In the genomic region with DNA sequence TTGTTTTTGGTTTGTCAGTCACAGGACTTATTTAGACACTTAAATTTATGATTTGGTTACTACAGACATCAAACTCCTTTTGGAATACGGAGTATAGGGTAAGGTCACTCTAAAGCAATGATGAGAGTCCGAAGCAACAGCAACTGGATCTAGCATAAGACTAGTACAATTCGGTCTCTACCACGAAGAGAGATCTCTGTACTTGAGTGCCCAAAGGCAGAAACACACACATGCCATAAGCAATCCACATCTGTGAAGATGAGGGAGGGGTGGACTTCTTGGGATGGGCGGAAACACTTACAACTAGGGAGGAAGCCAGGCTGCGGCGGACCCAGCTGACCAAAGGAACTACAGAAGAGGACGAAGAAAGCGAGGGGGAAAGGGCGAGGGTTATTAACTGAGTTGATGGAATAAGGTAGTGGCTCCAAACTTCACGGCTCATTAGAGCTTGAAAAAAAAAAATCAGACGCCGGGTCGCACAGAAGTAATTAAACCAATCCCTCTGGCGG, we compare ENCODE assay signal across 8 cellular contexts. TPM values are rescaled to one million over a fixed set of nuclear protein-coding genes. Genes with fewer than 3 reads are reported as not detected.
DNase-seq lines count a peak whose midpoint lies in the region; ATAC-seq, FAIRE-seq and TF ChIP-seq lines count a peak whose summit lies in the region.

No MANE protein-coding gene starts in this region.

- no peak for TF ChIP-seq CTCF in RWPE1 (conservative IDR thresholded peaks at IDR 0.05; ENCODE audit: low read depth)
- TF ChIP-seq CTCF in kidney (IDR thresholded peaks at IDR 0.05; ENCODE audit: borderline replicate concordance, extremely low read depth, insufficient read depth): no peak

- intact Hi-C loops in kidney (cut with DNase I): no loop called here

- H3K27ac ChIP-seq in RWPE1 (peak overlapping the region; percentile 96), caudate nucleus (ENCODE audit: low read depth, low read length) (peak overlapping the region; percentile 96), kidney (ENCODE audit: low read depth in 2 of 2, low read length in 2 of 2) (peak overlapping the region; percentile 98 to 99)

- peak overlapping the region; percentile 79 to 83 for H3K9ac ChIP-seq in kidney (ENCODE audit: low read length in 2 of 2)

- DNase-seq in CD1c-positive myeloid dendritic cell (ENCODE audit: extremely low spot score): peak; percentile 18
- peak; percentile 50 for DNase-seq in RWPE1 (ENCODE audit: low spot score)
- peak in 9 of 61 donors; percentile 28 to 67 (median 55) for DNase-seq in caudate nucleus (lab: John Stamatoyannopoulos, UW)
- DNase-seq in kidney: peak; percentile 85
- peak; percentile 1 for DNase-seq in stimulated activated CD4-positive, alpha-beta T cell treated with anti-CD3 and anti-CD28 coated beads, Interleukin-2, amount 100 ng/mL, for 4 hours (ENCODE audit: low read depth)
- no peak for DNase-seq in NCI-H2196 (lab: John Stamatoyannopoulos, UW; ENCODE audit: unreplicated experiment)

- no peak for FAIRE-seq in kidney (lab: Jason Lieb, UNC)

- CTCF ChIA-PET in RWPE1 (lab: Yijun Ruan, JAX): no interaction called here

- peak; percentile 13 for ATAC-seq in GM19043 (IDR thresholded peaks at IDR 0.05; ENCODE audit: low read depth, unreplicated experiment)
- peak; percentile 21 for ATAC-seq in HG03378 (IDR thresholded peaks at IDR 0.05; ENCODE audit: unreplicated experiment)

- peak overlapping the region; percentile 90 to 92 for H3K4me3 ChIP-seq in kidney (ENCODE audit: low read length in 2 of 2)

- POLR2A ChIA-PET in RWPE1 (lab: Yijun Ruan, JAX; ENCODE audit: low non-redundant PET): interaction anchor here (0.6 kb wide), 2 partner anchors 106 to 179 kb away, joined by 3 to 4 read pairs; no protein-coding TSS in a partner anchor

- H3K9me3 ChIP-seq in kidney (ENCODE audit: control insufficient read depth in 1 of 2, low read length in 2 of 2): no peaks in the 10 kb centered on the region

- peaks cover 11% of the 10 kb centered on the region in 2 donors for H3K4me1 ChIP-seq in kidney (ENCODE audit: control insufficient read depth in 1 of 2, insufficient read depth in 1 of 2, low read depth in 1 of 2, low read length in 2 of 2)

- peaks cover 0 to 7% of the 10 kb centered on the region in 2 donors for H3K36me3 ChIP-seq in kidney (ENCODE audit: control insufficient read depth in 1 of 2, insufficient read depth in 2 of 2, low read length in 2 of 2)

RNA-seq across cellular contexts. Expression of a gene that starts 0.6 kb away (rescaled TPM):
- 29.8 TPM for total RNA-seq in kidney
- polyA plus RNA-seq in kidney (ENCODE audit: insufficient read depth, low read depth, low replicate concordance): 10.1 TPM
